Comparison of ENCODE assay signal across 11 cellular contexts in genomic region chr9:123318192-123318591, GRCh38. TPM values are rescaled to one million over a fixed set of nuclear protein-coding genes. Genes with fewer than 3 reads are reported as not detected.
A peak's percentile ranks its signal among the peaks of the same experiment; 100 is the strongest.
DNase-seq lines count a peak whose midpoint lies in the region; ATAC-seq, FAIRE-seq and TF ChIP-seq lines count a peak whose summit lies in the region.
"Had no signal": no experiment of that assay in that cellular context is flagged by ENCODE, and none has a peak within 500 bp of the region (broad histone marks: within the 10 kb centered on the region; RNA-seq: fewer than 3 reads in every experiment).

No MANE protein-coding gene starts in this region.

- no peak overlapping the region for H3K9ac ChIP-seq in stomach smooth muscle (ENCODE audit: low read length in 2 of 2)

- CTCF ChIA-PET in activated CD4-positive, alpha-beta T cell treated with anti-CD3 and anti-CD28 coated beads for 36 hours (lab: Charles Lee): no interaction called here

- H3K4me3 ChIP-seq in stomach smooth muscle (ENCODE audit: low read length in 2 of 2): peak overlapping the region in 1 of 2 donors; percentile 44
- H3K4me3 ChIP-seq in upper lobe of right lung: no peak overlapping the region

- H3K4me1 Mint-ChIP-seq in activated CD4-positive, alpha-beta T cell treated with anti-CD3 and anti-CD28 coated beads for 36 hours: peaks cover 30% of the 10 kb centered on the region
- peaks cover 45% of the 10 kb centered on the region for H3K4me1 Mint-ChIP-seq in T-helper 2 cell treated with Interferon-gamma antibody and Interleukin-4, amounts not matched to agents 5 μg/mL and 100 μg/mL, for 36 hours (ENCODE audit: low read depth)

- peak; percentile 40 for DNase-seq in activated CD4-positive, alpha-beta T cell treated with anti-CD3 and anti-CD28 coated beads for 36 hours
- no peak for DNase-seq in activated CD4-positive, alpha-beta T cell treated with anti-CD3 and anti-CD28 coated beads for 4 hours
- peak; percentile 18 for DNase-seq in T-helper 2 cell treated with Interferon-gamma antibody and Interleukin-4, amounts not matched to agents 5 μg/mL and 100 μg/mL, for 36 hours (ENCODE audit: low spot score)
- no peak for DNase-seq in D721Med (ENCODE audit: insufficient read length, low spot score)
- DNase-seq in upper lobe of right lung: no peak
- DNase-seq: PC-3; stimulated activated CD4-positive, alpha-beta T cell treated with anti-CD3 and anti-CD28 coated beads, Interleukin-4, amount 100 ng/mL, for 4 hours had no signal

- H3K9me3 ChIP-seq in stomach smooth muscle (ENCODE audit: control insufficient read depth in 2 of 2, low read length in 2 of 2) (no peaks in the 10 kb centered on the region), upper lobe of right lung (no peaks in the 10 kb centered on the region)

- H3K27ac Mint-ChIP-seq in activated CD4-positive, alpha-beta T cell treated with anti-CD3 and anti-CD28 coated beads for 36 hours: no peak overlapping the region
- peak overlapping the region; percentile 9 for H3K27ac Mint-ChIP-seq in T-helper 2 cell treated with Interferon-gamma antibody and Interleukin-4, amounts not matched to agents 5 μg/mL and 100 μg/mL, for 36 hours

- H3K27ac ChIP-seq in stomach smooth muscle (ENCODE audit: low read length) (peak overlapping the region; percentile 70), upper lobe of right lung (no peak overlapping the region)

- no peak for ATAC-seq in activated CD4-positive, alpha-beta T cell treated with anti-CD3 and anti-CD28 coated beads for 36 hours
- ATAC-seq in HG02642 (IDR thresholded peaks at IDR 0.05; ENCODE audit: poor library complexity, unreplicated experiment) (peak; percentile 58), upper lobe of right lung (no peak), HG03571 (IDR thresholded peaks at IDR 0.05; ENCODE audit: unreplicated experiment) (no peak)
- ATAC-seq: PC-3 had no signal

- no peak overlapping the region for H3K4me3 Mint-ChIP-seq in activated CD4-positive, alpha-beta T cell treated with anti-CD3 and anti-CD28 coated beads for 36 hours
- peak overlapping the region; percentile 30 for H3K4me3 Mint-ChIP-seq in T-helper 2 cell treated with Interferon-gamma antibody and Interleukin-4, amounts not matched to agents 5 μg/mL and 100 μg/mL, for 36 hours

- H3K9me3 Mint-ChIP-seq in activated CD4-positive, alpha-beta T cell treated with anti-CD3 and anti-CD28 coated beads for 36 hours (ENCODE audit: low read depth): no peaks in the 10 kb centered on the region
- H3K9me3 Mint-ChIP-seq in T-helper 2 cell treated with Interferon-gamma antibody and Interleukin-4, amounts not matched to agents 5 μg/mL and 100 μg/mL, for 36 hours: no peaks in the 10 kb centered on the region

- intact Hi-C loops in activated CD4-positive, alpha-beta T cell treated with anti-CD3 and anti-CD28 coated beads for 36 hours (cut with DNase I, micrococcal nuclease): no loop called here
- intact Hi-C loops in upper lobe of right lung (cut with DNase I): no loop called here

- no peak for FAIRE-seq in D721Med (lab: Jason Lieb, UNC)
- FAIRE-seq: A204.1 had no signal

- H3K4me1 ChIP-seq in stomach smooth muscle (ENCODE audit: control insufficient read depth, insufficient read depth, low read length) (peaks cover 31% of the 10 kb centered on the region), upper lobe of right lung (peaks cover 8% of the 10 kb centered on the region)

- H3K36me3 ChIP-seq in stomach smooth muscle (ENCODE audit: control insufficient read depth in 2 of 2, insufficient read depth in 2 of 2, low read length in 2 of 2): no peaks in the 10 kb centered on the region
- no peaks in the 10 kb centered on the region for H3K36me3 ChIP-seq in upper lobe of right lung

- POLR2A ChIA-PET in activated CD4-positive, alpha-beta T cell treated with anti-CD3 and anti-CD28 coated beads for 36 hours (lab: Charles Lee): no interaction called here

- H3K27me3 ChIP-seq in stomach smooth muscle (ENCODE audit: control insufficient read depth in 1 of 2, insufficient read depth in 2 of 2, low read length in 2 of 2) (no peaks in the 10 kb centered on the region), upper lobe of right lung (no peaks in the 10 kb centered on the region)

- TF ChIP-seq CTCF in D721Med (IDR thresholded peaks at IDR 0.05; ENCODE audit: insufficient read depth, missing control alignments): no peak
- no peak for TF ChIP-seq CTCF in upper lobe of right lung (IDR thresholded peaks at IDR 0.05)

- H3K27me3 Mint-ChIP-seq in activated CD4-positive, alpha-beta T cell treated with anti-CD3 and anti-CD28 coated beads for 36 hours: no peaks in the 10 kb centered on the region
- peaks cover 4% of the 10 kb centered on the region for H3K27me3 Mint-ChIP-seq in T-helper 2 cell treated with Interferon-gamma antibody and Interleukin-4, amounts not matched to agents 5 μg/mL and 100 μg/mL, for 36 hours (ENCODE audit: low read depth)

- H3K36me3 Mint-ChIP-seq in activated CD4-positive, alpha-beta T cell treated with anti-CD3 and anti-CD28 coated beads for 36 hours (ENCODE audit: low read depth): no peaks in the 10 kb centered on the region
- no peaks in the 10 kb centered on the region for H3K36me3 Mint-ChIP-seq in T-helper 2 cell treated with Interferon-gamma antibody and Interleukin-4, amounts not matched to agents 5 μg/mL and 100 μg/mL, for 36 hours (ENCODE audit: low read depth)

RNA-seq across cellular contexts. Expression of gene CRB2, which starts 37.8 kb away (rescaled TPM):
- total RNA-seq in activated CD4-positive, alpha-beta T cell treated with anti-CD3 and anti-CD28 coated beads for 36 hours: not detected
- 0.93 TPM for total RNA-seq in upper lobe of right lung
- total RNA-seq: PC-3 had no signal

RNA-seq across cellular contexts. Expression of gene STRBP, which starts 49.8 kb away (rescaled TPM):
- total RNA-seq in activated CD4-positive, alpha-beta T cell treated with anti-CD3 and anti-CD28 coated beads for 36 hours: 10 to 100 TPM; 31.6 to 34.8 TPM
- total RNA-seq in upper lobe of right lung: 24.7 TPM

Comparison
In these comparisons a context has a peak if more than half of its experiments do, and no peak if none do; other contexts are left out.
1. DNase-seq: peak in activated CD4-positive, alpha-beta T cell treated with anti-CD3 and anti-CD28 coated beads for 36 hours (single experiment) and T-helper 2 cell treated with Interferon-gamma antibody and Interleukin-4, amounts not matched to agents 5 μg/mL and 100 μg/mL, for 36 hours (single experiment); none in activated CD4-positive, alpha-beta T cell treated with anti-CD3 and anti-CD28 coated beads for 4 hours (0 of 2), D721Med (single experiment) and upper lobe of right lung (single experiment).